In genomic region chr2:9163306-9164111, GRCh38 we compare ENCODE assay signal across 18 cellular contexts. TPM values are rescaled to one million over a fixed set of nuclear protein-coding genes. Genes with fewer than 3 reads are reported as not detected.
DNase-seq lines count a peak whose midpoint lies in the region; ATAC-seq and TF ChIP-seq lines count a peak whose summit lies in the region.
"Had no signal": no experiment of that assay in that cellular context is flagged by ENCODE, and none has a peak within 500 bp of the region (broad histone marks: within the 10 kb centered on the region; RNA-seq: fewer than 3 reads in every experiment).

No MANE protein-coding gene starts in this region.

- intact Hi-C loops in PC-9 (cut with micrococcal nuclease; ENCODE audit: unreplicated experiment) = no loop called here

- H3K27ac ChIP-seq in PC-9 (peak overlapping the region; percentile 52), coronary artery (peak overlapping the region; percentile 49 to 88), neural progenitor cell (no peak overlapping the region)
- H3K27ac ChIP-seq: colonic mucosa had no signal

- no peak overlapping the region for H3K4me3 ChIP-seq in BJ (ENCODE audit: low read depth, low read length)
- no peak overlapping the region for H3K4me3 ChIP-seq in PC-9
- H3K4me3 ChIP-seq in coronary artery = peak overlapping the region; percentile 7
- H3K4me3 ChIP-seq in neural progenitor cell = no peak overlapping the region
- H3K4me3 ChIP-seq: colonic mucosa, uterus had no signal

- H3K9me2 ChIP-seq in PC-9 (ENCODE audit: insufficient read depth) = no peaks in the 10 kb centered on the region

- no peaks in the 10 kb centered on the region for H3K36me3 Mint-ChIP-seq in neural progenitor cell
- H3K36me3 Mint-ChIP-seq: activated naive CD8-positive, alpha-beta T cell treated with anti-CD3 and anti-CD28 coated beads, Interleukin-2, amount 10 ng/mL, durations not matched to agents 7 days and 5 days; stimulated activated effector memory CD8-positive, alpha-beta T cell treated with anti-CD3 and anti-CD28 coated beads, Interleukin-12 subunit alpha, Interleukin-12 subunit beta, amount 100 ng/mL, for 72 hours had no signal

- H3K36me3 ChIP-seq in BJ (ENCODE audit: control insufficient read depth, insufficient read depth, low read length) = no peaks in the 10 kb centered on the region
- no peaks in the 10 kb centered on the region for H3K36me3 ChIP-seq in PC-9 (ENCODE audit: low read depth)
- H3K36me3 ChIP-seq in neural progenitor cell = no peaks in the 10 kb centered on the region
- H3K36me3 ChIP-seq: colonic mucosa, uterus had no signal

- peak overlapping the region; percentile 28 for H3K4me2 ChIP-seq in PC-9
- no peak overlapping the region for H3K4me2 ChIP-seq in neural progenitor cell

- CTCF ChIA-PET in BJ (lab: Yijun Ruan, JAX) (interaction anchor here (0.6 to 2.8 kb wide), 6 partner anchors 8 to 311 kb away, joined by 3 to 9 read pairs (median 3); partner anchors contain the start of gene ASAP2), PC-9 (lab: Charles Lee) (interaction anchor here (0.6 to 1.2 kb wide), 3 partner anchors 10 to 88 kb away, joined by 3 to 5 read pairs (median 4); no protein-coding TSS in a partner anchor)

- no peaks in the 10 kb centered on the region for H3K9me3 ChIP-seq in PC-9 (ENCODE audit: insufficient read depth, low read depth)
- H3K9me3 ChIP-seq in neural progenitor cell (ENCODE audit: low read depth) = no peaks in the 10 kb centered on the region
- H3K9me3 ChIP-seq: colonic mucosa, uterus had no signal

- peak; percentile 53 for DNase-seq in BJ (ENCODE audit: low read depth)
- peak; percentile 76 to 85 for DNase-seq in PC-9
- no peak for DNase-seq in coronary artery (ENCODE audit: low spot score)
- no peak for DNase-seq in neural progenitor cell (ENCODE audit: low spot score)
- no peak for DNase-seq in NCI-H128 (lab: John Stamatoyannopoulos, UW; ENCODE audit: unreplicated experiment)
- DNase-seq in HPDE6-E6E7 (ENCODE audit: extremely low spot score) = no peak
- no peak for DNase-seq in effector CD8-positive, alpha-beta T cell (lab: John Stamatoyannopoulos, UW)
- DNase-seq: activated CD4-positive, CD25-positive, alpha-beta regulatory T cell; activated CD8-positive, alpha-beta memory T cell treated with anti-CD3 and anti-CD28 coated beads, Interleukin-2, amount 50 U/mL, for 48 hours; activated naive CD8-positive, alpha-beta T cell treated with anti-CD3 and anti-CD28 coated beads, Interleukin-2, amount 10 ng/mL, durations not matched to agents 7 days and 5 days; colonic mucosa; DMS153; NCI-H187; NCI-H524; T-helper 1 cell; uterus had no signal

- peaks cover 5% of the 10 kb centered on the region for H3K27me3 Mint-ChIP-seq in neural progenitor cell (ENCODE audit: insufficient read depth, low read depth)

- H3K9ac ChIP-seq in neural progenitor cell = no peak overlapping the region

- H3K27me3 ChIP-seq in BJ (ENCODE audit: control insufficient read depth, insufficient read depth, low read length) (no peaks in the 10 kb centered on the region), PC-9 (ENCODE audit: insufficient read depth, low read depth) (no peaks in the 10 kb centered on the region), neural progenitor cell (no peaks in the 10 kb centered on the region)
- H3K27me3 ChIP-seq: colonic mucosa, uterus had no signal

- TF ChIP-seq CTCF in BJ (IDR thresholded peaks at IDR 0.05; ENCODE audit: insufficient read depth, low read depth, low read length) = no peak
- no peak for TF ChIP-seq CTCF in PC-9 (conservative IDR thresholded peaks at IDR 0.05)
- no peak for TF ChIP-seq CTCF in coronary artery (IDR thresholded peaks at IDR 0.05)
- TF ChIP-seq CTCF in neural progenitor cell (IDR thresholded peaks at IDR 0.05) = no peak

- H4K20me1 ChIP-seq in PC-9 (ENCODE audit: insufficient read depth) = no peaks in the 10 kb centered on the region
- no peaks in the 10 kb centered on the region for H4K20me1 ChIP-seq in neural progenitor cell (ENCODE audit: low read depth)

- POLR2A ChIA-PET in BJ (lab: Charles Lee) (interaction anchor here (0.7 kb wide), 1 partner anchor 12 kb away, joined by 4 read pairs; no protein-coding TSS in a partner anchor), PC-9 (lab: Charles Lee; ENCODE audit: unreplicated experiment) (interaction anchor here (0.6 kb wide), 2 partner anchors 10 to 72 kb away, joined by 4 read pairs; no protein-coding TSS in a partner anchor)

- peaks cover 21% of the 10 kb centered on the region for H3K4me1 Mint-ChIP-seq in neural progenitor cell
- H3K4me1 Mint-ChIP-seq: activated naive CD8-positive, alpha-beta T cell treated with anti-CD3 and anti-CD28 coated beads, Interleukin-2, amount 10 ng/mL, durations not matched to agents 7 days and 5 days; stimulated activated effector memory CD8-positive, alpha-beta T cell treated with anti-CD3 and anti-CD28 coated beads, Interleukin-12 subunit alpha, Interleukin-12 subunit beta, amount 100 ng/mL, for 72 hours had no signal

- H2AFZ ChIP-seq in PC-9 = no peak overlapping the region
- no peak overlapping the region for H2AFZ ChIP-seq in neural progenitor cell (replicated peaks)

- H3K4me1 ChIP-seq in PC-9 (replicated peaks; ENCODE audit: insufficient read depth) (peaks cover 48% of the 10 kb centered on the region), neural progenitor cell (peaks cover 3% of the 10 kb centered on the region)
- H3K4me1 ChIP-seq: colonic mucosa had no signal

- H3K79me2 ChIP-seq in PC-9 (ENCODE audit: low read depth) (no peaks in the 10 kb centered on the region), neural progenitor cell (ENCODE audit: low read depth) (no peaks in the 10 kb centered on the region)

- no peaks in the 10 kb centered on the region for H3K9me3 Mint-ChIP-seq in neural progenitor cell
- H3K9me3 Mint-ChIP-seq: activated naive CD8-positive, alpha-beta T cell treated with anti-CD3 and anti-CD28 coated beads, Interleukin-2, amount 10 ng/mL, durations not matched to agents 7 days and 5 days; stimulated activated effector memory CD8-positive, alpha-beta T cell treated with anti-CD3 and anti-CD28 coated beads, Interleukin-12 subunit alpha, Interleukin-12 subunit beta, amount 100 ng/mL, for 72 hours had no signal

- H3K4me3 Mint-ChIP-seq in neural progenitor cell = no peak overlapping the region
- H3K4me3 Mint-ChIP-seq: activated naive CD8-positive, alpha-beta T cell treated with anti-CD3 and anti-CD28 coated beads, Interleukin-2, amount 10 ng/mL, durations not matched to agents 7 days and 5 days; stimulated activated effector memory CD8-positive, alpha-beta T cell treated with anti-CD3 and anti-CD28 coated beads, Interleukin-12 subunit alpha, Interleukin-12 subunit beta, amount 100 ng/mL, for 72 hours had no signal

- no TSS peak for BruUV-seq in PC-9 (replicated peaks; lab: Mats Ljungman, UMichigan)

- H3K27ac Mint-ChIP-seq in neural progenitor cell = peak overlapping the region; percentile 74
- H3K27ac Mint-ChIP-seq: activated naive CD8-positive, alpha-beta T cell treated with anti-CD3 and anti-CD28 coated beads, Interleukin-2, amount 10 ng/mL, durations not matched to agents 7 days and 5 days; stimulated activated effector memory CD8-positive, alpha-beta T cell treated with anti-CD3 and anti-CD28 coated beads, Interleukin-12 subunit alpha, Interleukin-12 subunit beta, amount 100 ng/mL, for 72 hours had no signal

- ATAC-seq in GM19452 (IDR thresholded peaks at IDR 0.05; ENCODE audit: unreplicated experiment) = no peak
- ATAC-seq: stimulated activated effector memory CD8-positive, alpha-beta T cell treated with anti-CD3 and anti-CD28 coated beads, Interleukin-12 subunit alpha, Interleukin-12 subunit beta, amount 100 ng/mL, for 72 hours had no signal

- peaks cover 27% of the 10 kb centered on the region for H3F3A ChIP-seq in PC-9 (ENCODE audit: insufficient read depth, low read depth)
- H3F3A ChIP-seq in neural progenitor cell (ENCODE audit: low read depth) = no peaks in the 10 kb centered on the region

RNA-seq across cellular contexts. Expression of gene ASAP2, which starts 43.1 kb away (rescaled TPM):
- polyA plus RNA-seq in BJ (2011; rRNA removed) = 14.1 and 18.2 TPM in 2 replicates
- 19.3 and 19.9 TPM in 2 replicates for polyA minus RNA-seq in BJ (2011; rRNA and poly(A)+ RNA removed)
- total RNA-seq in PC-9 (2021) = 60.3 and 66.8 TPM in 2 replicates
- 26.1 and 31.7 TPM in 2 replicates for total RNA-seq in neural progenitor cell (ENCODE audit: low replicate concordance)
- total RNA-seq: activated naive CD8-positive, alpha-beta T cell treated with anti-CD3 and anti-CD28 coated beads, Interleukin-2, amount 10 ng/mL, durations not matched to agents 7 days and 5 days had no signal

Comparison
In these comparisons a context has a peak if more than half of its experiments do, and no peak if none do; other contexts are left out.
1. DNase-seq: peak in BJ (single experiment) and PC-9 (2 of 2); none in coronary artery (single experiment), neural progenitor cell (single experiment), NCI-H128 (single experiment), HPDE6-E6E7 (single experiment) and effector CD8-positive, alpha-beta T cell (single experiment).